In the genomic region with DNA sequence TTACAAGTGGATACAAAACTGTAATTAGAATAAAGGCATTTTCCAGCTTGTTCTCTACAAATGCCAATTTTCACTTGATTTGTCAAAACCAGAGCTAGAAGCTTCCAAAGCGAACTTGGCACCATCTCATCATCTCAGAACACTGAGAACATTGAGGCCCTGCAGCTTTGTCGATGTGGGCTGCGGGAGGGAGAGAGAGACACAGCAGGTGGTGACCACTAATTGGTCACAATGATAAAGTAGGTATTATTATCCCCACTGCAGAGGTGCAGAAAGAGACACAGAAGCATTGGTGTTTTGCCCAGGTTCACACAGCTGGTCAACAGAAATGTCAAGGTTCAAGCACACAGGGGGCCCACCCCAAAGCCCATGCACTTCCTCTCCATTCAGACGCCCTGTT, we compare ENCODE assay signal across 24 cellular contexts.
A peak's percentile ranks its signal among the peaks of the same experiment; 100 is the strongest.
DNase-seq lines count a peak whose midpoint lies in the region; ATAC-seq lines count a peak whose summit lies in the region.
"Had no signal": no experiment of that assay in that cellular context is flagged by ENCODE, and none has a peak within 500 bp of the region (broad histone marks: within the 10 kb centered on the region; RNA-seq: fewer than 3 reads in every experiment).

No MANE protein-coding gene starts in this region.

- DNase-seq in NCI-H146 (lab: John Stamatoyannopoulos, UW) = peak; percentile 84
- DNase-seq in amygdala (lab: John Stamatoyannopoulos, UW) = peak in 29 of 56 donors; percentile 10 to 77 (median 32)
- DNase-seq in T-helper 2 cell = no peak
- no peak for DNase-seq in activated CD4-positive, alpha-beta T cell treated with anti-CD3 and anti-CD28 coated beads for 36 hours
- no peak for DNase-seq in activated CD4-positive, alpha-beta memory T cell treated with anti-CD3 and anti-CD28 coated beads for 36 hours
- DNase-seq: activated CD4-positive, alpha-beta T cell treated with anti-CD3 and anti-CD28 coated beads, Interleukin-2, amount 50 U/mL, for 48 hours; activated naive CD4-positive, alpha-beta T cell; activated T-cell treated with anti-CD3 and anti-CD28 coated beads, Interleukin-2, amount 50 U/mL, for 24 hours; AML-193; effector memory CD4-positive, alpha-beta T cell; gastrocnemius medialis; left cardiac atrium; mesendoderm; naive thymus-derived CD8-positive, alpha-beta T cell; NCI-H1092 treated with DMSO at 0.1 percent for 48 hours; NCI-H526; pancreas; PC-9; WERI-Rb-1 had no signal

- no peaks in the 10 kb centered on the region for H3K9me3 Mint-ChIP-seq in activated CD4-positive, alpha-beta T cell treated with anti-CD3 and anti-CD28 coated beads for 36 hours (ENCODE audit: low read depth)
- H3K9me3 Mint-ChIP-seq in activated CD4-positive, alpha-beta memory T cell treated with anti-CD3 and anti-CD28 coated beads for 36 hours = no peaks in the 10 kb centered on the region
- H3K9me3 Mint-ChIP-seq: activated T-cell treated with anti-CD3 and anti-CD28 coated beads, Interleukin-2, amount 50 U/mL, for 24 hours; naive thymus-derived CD8-positive, alpha-beta T cell; stimulated activated effector memory CD8-positive, alpha-beta T cell treated with anti-CD3 and anti-CD28 coated beads, Interleukin-12 subunit alpha, Interleukin-12 subunit beta, amount 100 ng/mL, for 72 hours had no signal

- H3K27me3 Mint-ChIP-seq in activated CD4-positive, alpha-beta T cell treated with anti-CD3 and anti-CD28 coated beads for 36 hours = no peaks in the 10 kb centered on the region
- H3K27me3 Mint-ChIP-seq in activated CD4-positive, alpha-beta memory T cell treated with anti-CD3 and anti-CD28 coated beads for 36 hours = no peaks in the 10 kb centered on the region
- H3K27me3 Mint-ChIP-seq: activated T-cell treated with anti-CD3 and anti-CD28 coated beads, Interleukin-2, amount 50 U/mL, for 24 hours; naive thymus-derived CD8-positive, alpha-beta T cell had no signal

- no peak for ATAC-seq in activated CD4-positive, alpha-beta T cell treated with anti-CD3 and anti-CD28 coated beads for 36 hours
- no peak for ATAC-seq in GM19463 (IDR thresholded peaks at IDR 0.05; ENCODE audit: unreplicated experiment)
- ATAC-seq: gastrocnemius medialis; left cardiac atrium; naive thymus-derived CD8-positive, alpha-beta T cell; stimulated activated effector memory CD8-positive, alpha-beta T cell treated with anti-CD3 and anti-CD28 coated beads, Interleukin-12 subunit alpha, Interleukin-12 subunit beta, amount 100 ng/mL, for 72 hours had no signal

- peak overlapping the region; percentile 27 for H3K27ac ChIP-seq in layer of hippocampus (ENCODE audit: low read depth, low read length)
- H3K27ac ChIP-seq: esophagus muscularis mucosa, gastrocnemius medialis, pancreas, PC-9, WERI-Rb-1 had no signal

- POLR2A ChIA-PET in activated CD4-positive, alpha-beta T cell treated with anti-CD3 and anti-CD28 coated beads for 36 hours (lab: Charles Lee) = interaction anchor here (0.6 kb wide), 1 partner anchor 69 kb away, joined by 7 read pairs; no protein-coding TSS in a partner anchor
- POLR2A ChIA-PET in activated CD4-positive, alpha-beta memory T cell treated with anti-CD3 and anti-CD28 coated beads for 36 hours (lab: Charles Lee) = interaction anchor here (0.7 kb wide), 1 partner anchor 71 kb away, joined by 4 read pairs; no protein-coding TSS in a partner anchor

- peaks cover 6% of the 10 kb centered on the region for H3K36me3 Mint-ChIP-seq in activated CD4-positive, alpha-beta T cell treated with anti-CD3 and anti-CD28 coated beads for 36 hours (ENCODE audit: low read depth)
- H3K36me3 Mint-ChIP-seq in activated CD4-positive, alpha-beta memory T cell treated with anti-CD3 and anti-CD28 coated beads for 36 hours = peaks cover 8% of the 10 kb centered on the region
- H3K36me3 Mint-ChIP-seq: naive thymus-derived CD8-positive, alpha-beta T cell; stimulated activated effector memory CD8-positive, alpha-beta T cell treated with anti-CD3 and anti-CD28 coated beads, Interleukin-12 subunit alpha, Interleukin-12 subunit beta, amount 100 ng/mL, for 72 hours had no signal

- H3K27ac Mint-ChIP-seq in activated CD4-positive, alpha-beta T cell treated with anti-CD3 and anti-CD28 coated beads for 36 hours = no peak overlapping the region
- no peak overlapping the region for H3K27ac Mint-ChIP-seq in activated CD4-positive, alpha-beta memory T cell treated with anti-CD3 and anti-CD28 coated beads for 36 hours
- H3K27ac Mint-ChIP-seq: activated T-cell treated with anti-CD3 and anti-CD28 coated beads, Interleukin-2, amount 50 U/mL, for 24 hours; naive thymus-derived CD8-positive, alpha-beta T cell; stimulated activated effector memory CD8-positive, alpha-beta T cell treated with anti-CD3 and anti-CD28 coated beads, Interleukin-12 subunit alpha, Interleukin-12 subunit beta, amount 100 ng/mL, for 72 hours; T-helper 1 cell treated with Interleukin-12 subunit alpha and Interleukin-12 subunit beta and Interleukin-4 antibody, amounts not matched to agents 30 μg/mL and 1 μg/mL, for 36 hours had no signal

- intact Hi-C loops in activated CD4-positive, alpha-beta T cell treated with anti-CD3 and anti-CD28 coated beads for 36 hours (cut with DNase I, micrococcal nuclease) = no loop called here
- intact Hi-C loops in activated CD4-positive, alpha-beta memory T cell treated with anti-CD3 and anti-CD28 coated beads for 36 hours (cut with micrococcal nuclease) = no loop called here

- CTCF ChIA-PET in activated CD4-positive, alpha-beta T cell treated with anti-CD3 and anti-CD28 coated beads for 36 hours (lab: Charles Lee) = interaction anchor here (0.8 to 4.3 kb wide), 6 partner anchors 9 to 470 kb away, joined by 3 to 26 read pairs (median 4); no protein-coding TSS in a partner anchor
- CTCF ChIA-PET in activated CD4-positive, alpha-beta memory T cell treated with anti-CD3 and anti-CD28 coated beads for 36 hours (lab: Charles Lee) = interaction anchor here (0.7 to 3.2 kb wide), 5 partner anchors 11 to 567 kb away, joined by 3 to 19 read pairs (median 7); no protein-coding TSS in a partner anchor

- H3K27me3 ChIP-seq in layer of hippocampus (ENCODE audit: control insufficient read depth, insufficient read depth, low read length) = no peaks in the 10 kb centered on the region
- H3K27me3 ChIP-seq: gastrocnemius medialis, pancreas had no signal

- H3K4me3 Mint-ChIP-seq in activated CD4-positive, alpha-beta T cell treated with anti-CD3 and anti-CD28 coated beads for 36 hours = no peak overlapping the region
- no peak overlapping the region for H3K4me3 Mint-ChIP-seq in activated CD4-positive, alpha-beta memory T cell treated with anti-CD3 and anti-CD28 coated beads for 36 hours
- H3K4me3 Mint-ChIP-seq: activated T-cell treated with anti-CD3 and anti-CD28 coated beads, Interleukin-2, amount 50 U/mL, for 24 hours; naive thymus-derived CD8-positive, alpha-beta T cell; stimulated activated effector memory CD8-positive, alpha-beta T cell treated with anti-CD3 and anti-CD28 coated beads, Interleukin-12 subunit alpha, Interleukin-12 subunit beta, amount 100 ng/mL, for 72 hours; T-helper 1 cell treated with Interleukin-12 subunit alpha and Interleukin-12 subunit beta and Interleukin-4 antibody, amounts not matched to agents 30 μg/mL and 1 μg/mL, for 36 hours had no signal

- H3K4me1 Mint-ChIP-seq in activated CD4-positive, alpha-beta T cell treated with anti-CD3 and anti-CD28 coated beads for 36 hours = peaks cover 5% of the 10 kb centered on the region
- H3K4me1 Mint-ChIP-seq in activated CD4-positive, alpha-beta memory T cell treated with anti-CD3 and anti-CD28 coated beads for 36 hours (ENCODE audit: low read depth) = peaks cover 7% of the 10 kb centered on the region
- H3K4me1 Mint-ChIP-seq: stimulated activated effector memory CD8-positive, alpha-beta T cell treated with anti-CD3 and anti-CD28 coated beads, Interleukin-12 subunit alpha, Interleukin-12 subunit beta, amount 100 ng/mL, for 72 hours had no signal

Comparison
In these comparisons a context has a peak if more than half of its experiments do, and no peak if none do; other contexts are left out.
1. DNase-seq: peak in NCI-H146 (single experiment) and amygdala (29 of 56); none in T-helper 2 cell (0 of 5), activated CD4-positive, alpha-beta T cell treated with anti-CD3 and anti-CD28 coated beads for 36 hours (single experiment) and activated CD4-positive, alpha-beta memory T cell treated with anti-CD3 and anti-CD28 coated beads for 36 hours (single experiment).